Comparison of ENCODE assay signal across 10 cellular contexts in genomic region chr3:105835606-105836005, GRCh38. TPM values are rescaled to one million over a fixed set of nuclear protein-coding genes. Genes with fewer than 3 reads are reported as not detected.
DNase-seq lines count a peak whose midpoint lies in the region; ATAC-seq and TF ChIP-seq lines count a peak whose summit lies in the region.
"Had no signal": no experiment of that assay in that cellular context is flagged by ENCODE, and none has a peak within 500 bp of the region (broad histone marks: within the 10 kb centered on the region; RNA-seq: fewer than 3 reads in every experiment).

No MANE protein-coding gene starts in this region.

- H3K4me1 Mint-ChIP-seq in activated T-cell treated with anti-CD3 and anti-CD28 coated beads, Interleukin-2, amount 50 U/mL, for 24 hours (ENCODE audit: low read depth) = peaks cover 81% of the 10 kb centered on the region
- H3K4me1 Mint-ChIP-seq in brain = peaks cover 87% of the 10 kb centered on the region

- ATAC-seq in GM19351 (IDR thresholded peaks at IDR 0.05; ENCODE audit: unreplicated experiment) = no peak

- no peak for TF ChIP-seq CTCF in brain (conservative IDR thresholded peaks at IDR 0.05)
- TF ChIP-seq CTCF in retinal pigment epithelial cell (conservative IDR thresholded peaks at IDR 0.05; ENCODE audit: low read depth, low read length) = no peak

- H3K4me3 ChIP-seq in retinal pigment epithelial cell (ENCODE audit: low read length) = no peak overlapping the region

- peaks cover 2% of the 10 kb centered on the region for H3K9me3 Mint-ChIP-seq in activated T-cell treated with anti-CD3 and anti-CD28 coated beads, Interleukin-2, amount 50 U/mL, for 24 hours
- no peaks in the 10 kb centered on the region for H3K9me3 Mint-ChIP-seq in brain

- no peak for DNase-seq in activated T-cell treated with anti-CD3 and anti-CD28 coated beads, Interleukin-2, amount 50 U/mL, for 24 hours
- DNase-seq in activated T-cell treated with anti-CD3 and anti-CD28 coated beads, Interleukin-2, amount 50 U/mL, for 1 hour = no peak
- peak; percentile 29 for DNase-seq in M059J (ENCODE audit: low read depth)
- DNase-seq in retinal pigment epithelial cell (ENCODE audit: low read depth) = peak; percentile 91
- no peak for DNase-seq in activated effector memory CD4-positive, alpha-beta T cell treated with Interleukin-2 at 50 U/mL for 16 hours
- DNase-seq in activated naive CD4-positive, alpha-beta T cell treated with anti-CD3 and anti-CD28 coated beads, Interleukin-2, amount 50 U/mL, for 16 hours = no peak
- DNase-seq: MV-4-11; stimulated activated CD8-positive, alpha-beta memory T cell treated with anti-CD3 and anti-CD28 coated beads, Interleukin-4, amount 100 ng/mL, for 48 hours had no signal

- H3K27ac Mint-ChIP-seq in activated T-cell treated with anti-CD3 and anti-CD28 coated beads, Interleukin-2, amount 50 U/mL, for 24 hours = peak overlapping the region; percentile 90
- H3K27ac Mint-ChIP-seq in brain = peak overlapping the region in 3 of 5 experiments; percentile 39 to 49 (median 46)

- no peaks in the 10 kb centered on the region for H3K27me3 Mint-ChIP-seq in activated T-cell treated with anti-CD3 and anti-CD28 coated beads, Interleukin-2, amount 50 U/mL, for 24 hours
- peaks cover 3% of the 10 kb centered on the region for H3K27me3 Mint-ChIP-seq in brain

- no peak overlapping the region for H3K4me3 Mint-ChIP-seq in activated T-cell treated with anti-CD3 and anti-CD28 coated beads, Interleukin-2, amount 50 U/mL, for 24 hours
- peak overlapping the region in 1 of 5 experiments; percentile 31 for H3K4me3 Mint-ChIP-seq in brain

- H3K36me3 Mint-ChIP-seq in activated T-cell treated with anti-CD3 and anti-CD28 coated beads, Interleukin-2, amount 50 U/mL, for 24 hours (ENCODE audit: low read depth) = peaks cover 87% of the 10 kb centered on the region
- peaks cover 63% of the 10 kb centered on the region for H3K36me3 Mint-ChIP-seq in brain

RNA-seq across cellular contexts. Expression of gene CBLB, which starts 33.2 kb away (rescaled TPM):
- total RNA-seq in M059J (2014; rRNA removed; shearing (Covaris generic)) = 11.0 and 11.4 TPM in 2 replicates
- polyA plus RNA-seq in brain (ENCODE audit: insufficient read depth, low read depth, low replicate concordance) = 16.3 TPM

Comparison
In these comparisons a context has a peak if more than half of its experiments do, and no peak if none do; other contexts are left out.
1. DNase-seq: peak in M059J (single experiment) and retinal pigment epithelial cell (single experiment); none in activated T-cell treated with anti-CD3 and anti-CD28 coated beads, Interleukin-2, amount 50 U/mL, for 24 hours (single experiment), activated T-cell treated with anti-CD3 and anti-CD28 coated beads, Interleukin-2, amount 50 U/mL, for 1 hour (single experiment), activated effector memory CD4-positive, alpha-beta T cell treated with Interleukin-2 at 50 U/mL for 16 hours (single experiment) and activated naive CD4-positive, alpha-beta T cell treated with anti-CD3 and anti-CD28 coated beads, Interleukin-2, amount 50 U/mL, for 16 hours (single experiment).